9 cellular contexts compared by ENCODE assay signal in genomic region chr19:2721570-2722540, GRCh38. TPM values are rescaled to one million over a fixed set of nuclear protein-coding genes. Genes with fewer than 3 reads are reported as not detected.
DNase-seq lines count a peak whose midpoint lies in the region; ATAC-seq and TF ChIP-seq lines count a peak whose summit lies in the region.
"Had no signal": no experiment of that assay in that cellular context is flagged by ENCODE, and none has a peak within 500 bp of the region (broad histone marks: within the 10 kb centered on the region; RNA-seq: fewer than 3 reads in every experiment).

No MANE protein-coding gene starts in this region.

- H3K27me3 ChIP-seq in BLaER1 (peaks cover 5% of the 10 kb centered on the region; the same call in 1 of the 2 replicates), neuron (ENCODE audit: insufficient read depth, low read length) (peaks cover 23% of the 10 kb centered on the region)

- H3K9me3 ChIP-seq in BLaER1 (no peaks in the 10 kb centered on the region), neuron (ENCODE audit: low read length) (no peaks in the 10 kb centered on the region)

- peak overlapping the region; percentile 59 for H2AFZ ChIP-seq in neuron (ENCODE audit: low read depth, low read length)

- H3K9me3 Mint-ChIP-seq in HFFc6 = no peaks in the 10 kb centered on the region
- H3K9me3 Mint-ChIP-seq in effector memory CD8-positive, alpha-beta T cell = no peaks in the 10 kb centered on the region

- peak overlapping the region; percentile 84 for H3K9ac ChIP-seq in BLaER1

- peak overlapping the region; percentile 71 for H3K4me3 Mint-ChIP-seq in HFFc6
- peak overlapping the region; percentile 40 to 54 for H3K4me3 Mint-ChIP-seq in effector memory CD8-positive, alpha-beta T cell

- peak overlapping the region; percentile 7; the same call in 1 of the 2 replicates for H3K27ac Mint-ChIP-seq in HFFc6
- no peak overlapping the region for H3K27ac Mint-ChIP-seq in effector memory CD8-positive, alpha-beta T cell

- peak overlapping the region; percentile 96 for H3K4me2 ChIP-seq in BLaER1

- H3K4me1 ChIP-seq in BLaER1 (peaks cover 69% of the 10 kb centered on the region), neuron (ENCODE audit: insufficient read depth, low read length) (peaks cover 10% of the 10 kb centered on the region)

- H3K36me3 Mint-ChIP-seq in HFFc6 (ENCODE audit: low read depth) = no peaks in the 10 kb centered on the region
- no peaks in the 10 kb centered on the region for H3K36me3 Mint-ChIP-seq in effector memory CD8-positive, alpha-beta T cell (ENCODE audit: insufficient read depth)

- H3K4me1 Mint-ChIP-seq in HFFc6 (ENCODE audit: low read depth) = peaks cover 26% of the 10 kb centered on the region
- H3K4me1 Mint-ChIP-seq in effector memory CD8-positive, alpha-beta T cell (ENCODE audit: low read depth in 2 of 2) = no peaks in the 10 kb centered on the region

- no peak for ATAC-seq in effector memory CD8-positive, alpha-beta T cell (replicated peaks)
- ATAC-seq in HG03432 (IDR thresholded peaks at IDR 0.05; ENCODE audit: unreplicated experiment) = no peak
- ATAC-seq in HG03039 (IDR thresholded peaks at IDR 0.05; ENCODE audit: unreplicated experiment) = no peak

- H4K20me1 ChIP-seq in BLaER1 = peaks cover 35% of the 10 kb centered on the region

- TF ChIP-seq CTCF in HFFc6 (IDR thresholded peaks at IDR 0.05) = no peak

- peak overlapping the region; percentile 75 for H3K4me3 ChIP-seq in BLaER1
- peak overlapping the region; percentile 52 for H3K4me3 ChIP-seq in neuron (ENCODE audit: low read length)

- H3K36me3 ChIP-seq in BLaER1 = peaks cover 15% of the 10 kb centered on the region
- H3K36me3 ChIP-seq in neuron (ENCODE audit: insufficient read depth, low read length) = peaks cover 5% of the 10 kb centered on the region

- H3K27ac ChIP-seq in BLaER1 = peak overlapping the region; percentile 64; the same call in 1 of the 2 replicates

- peaks cover 4% of the 10 kb centered on the region for H3K27me3 Mint-ChIP-seq in HFFc6 (ENCODE audit: insufficient read depth)
- H3K27me3 Mint-ChIP-seq in effector memory CD8-positive, alpha-beta T cell = peaks cover 30 to 77% of the 10 kb centered on the region in 2 donors

- DNase-seq in HFFc6 (no peak), SW480 (ENCODE audit: low spot score) (no peak), NCI-H446 treated with DMSO at 0.1 percent for 48 hours (lab: John Stamatoyannopoulos, UW) (no peak)
- no peak for DNase-seq in effector memory CD8-positive, alpha-beta T cell
- DNase-seq: activated naive CD4-positive, alpha-beta T cell treated with Interleukin-2 at 50 U/mL for 16 hours had no signal

RNA-seq across cellular contexts. Expression of gene DIRAS1, which starts 0.7 kb away (rescaled TPM):
- 10 to 100 TPM; 10.6 to 21.6 (median 12.7) TPM for total RNA-seq in HFFc6 (2021; fragmentation: NEBNext Ultra II Directional; extraction: Animal tissue kit (Norgen Biotek cat#: 25700))

RNA-seq across cellular contexts. Expression of gene SLC39A3, which starts 18.0 kb away (rescaled TPM):
- total RNA-seq in HFFc6 (2021; fragmentation: NEBNext Ultra II Directional; extraction: Animal tissue kit (Norgen Biotek cat#: 25700)) = 10 to 100 TPM; 39.2 to 49.1 (median 42.5) TPM

RNA-seq across cellular contexts. Expression of gene GNG7, which starts 19.4 kb away (rescaled TPM):
- total RNA-seq in HFFc6 (2021; fragmentation: NEBNext Ultra II Directional; extraction: Animal tissue kit (Norgen Biotek cat#: 25700)) = under 1 TPM in 5 of 6 experiments, not detected in 1; 0.09 to 0.29 (median 0.11) TPM
